In genomic region chr17:43388198-43389021, GRCh38 we compare ENCODE assay signal across 8 cellular contexts. TPM values are rescaled to one million over a fixed set of nuclear protein-coding genes. Genes with fewer than 3 reads are reported as not detected.
DNase-seq lines count a peak whose midpoint lies in the region; ATAC-seq and TF ChIP-seq lines count a peak whose summit lies in the region.

No MANE protein-coding gene starts in this region.

- no peaks in the 10 kb centered on the region for H3K9me3 ChIP-seq in psoas muscle

- peaks cover 2% of the 10 kb centered on the region for H3K36me3 Mint-ChIP-seq in T-helper 1 cell treated with Interleukin-12 subunit alpha and Interleukin-12 subunit beta and Interleukin-4 antibody, amounts not matched to agents 30 μg/mL and 1 μg/mL, for 36 hours (ENCODE audit: low read depth)

- POLR2A ChIA-PET in GM10248 (lab: Yijun Ruan, JAX) = interaction anchor here (1.0 to 4.8 kb wide), 7 partner anchors 10 to 390 kb away, joined by 3 to 79 read pairs (median 7); partner anchors contain the start of genes ARL4D, DHX8 and RPL27

- peak; percentile 86 for DNase-seq in GM10248 (ENCODE audit: extremely low spot score)
- peak; percentile 44 for DNase-seq in NCI-H146 treated with DMSO at 0.1 percent for 48 hours (lab: John Stamatoyannopoulos, UW; ENCODE audit: unreplicated experiment)
- DNase-seq in amygdala (lab: John Stamatoyannopoulos, UW) = peak; percentile 52 to 99 (median 92)
- DNase-seq in left ventricle myocardium superior = peak; percentile 94
- peak; percentile 93 to 95 for DNase-seq in psoas muscle

- intact Hi-C loops in left ventricle myocardium superior (cut with micrococcal nuclease) (no loop called here), psoas muscle (cut with DNase I) (loop anchor here (1.0 to 2.0 kb wide), 2 partner anchors 20 to 95 kb away; partner anchors contain the start of gene DHX8 (in 1 of the 2))

- WGBS in psoas muscle, 3 donors = 0 to 1% (median 0%) methylated on average over 41 to 42 of the region's 42 CpGs
- WGBS in urinary bladder = under 1% methylated on average over 42 of the region's 42 CpGs

- peak overlapping the region; percentile 99 for H3K27ac Mint-ChIP-seq in T-helper 1 cell treated with Interleukin-12 subunit alpha and Interleukin-12 subunit beta and Interleukin-4 antibody, amounts not matched to agents 30 μg/mL and 1 μg/mL, for 36 hours

- ATAC-seq in HG02763 (IDR thresholded peaks at IDR 0.05; ENCODE audit: unreplicated experiment) (peak; percentile 75), left ventricle myocardium superior (peak; percentile 93), psoas muscle (peak; percentile 89 to 92 (median 92))

- H3K4me3 ChIP-seq in psoas muscle (peak overlapping the region; percentile 81), urinary bladder (ENCODE audit: low read depth, low read length) (peak overlapping the region; percentile 52)

- H3K4me1 ChIP-seq in psoas muscle (peaks cover 5% of the 10 kb centered on the region), urinary bladder (ENCODE audit: insufficient read depth) (no peaks in the 10 kb centered on the region)

- TF ChIP-seq CTCF in GM10248 (IDR thresholded peaks at IDR 0.05; ENCODE audit: control extremely low read depth, extremely low read depth, low read depth, missing control alignments) (no peak), psoas muscle (IDR thresholded peaks at IDR 0.05) (no peak)

- H3K27ac ChIP-seq in psoas muscle (peak overlapping the region; percentile 98), urinary bladder (ENCODE audit: low read depth) (peak overlapping the region; percentile 99)

- CTCF ChIA-PET in GM10248 (lab: Yijun Ruan, JAX) = interaction anchor here (0.6 to 2.8 kb wide), 11 partner anchors 9 to 96 kb away, joined by 3 to 26 read pairs (median 6); partner anchors contain the start of gene DHX8

- no peaks in the 10 kb centered on the region for H3K27me3 Mint-ChIP-seq in T-helper 1 cell treated with Interleukin-12 subunit alpha and Interleukin-12 subunit beta and Interleukin-4 antibody, amounts not matched to agents 30 μg/mL and 1 μg/mL, for 36 hours (ENCODE audit: low read depth)

- H3K9me3 Mint-ChIP-seq in T-helper 1 cell treated with Interleukin-12 subunit alpha and Interleukin-12 subunit beta and Interleukin-4 antibody, amounts not matched to agents 30 μg/mL and 1 μg/mL, for 36 hours = no peaks in the 10 kb centered on the region

- H3K27me3 ChIP-seq in psoas muscle (ENCODE audit: insufficient read depth in 3 of 3, low read length in 2 of 3) = no peaks in the 10 kb centered on the region

- peak overlapping the region; percentile 95 for H3K4me3 Mint-ChIP-seq in T-helper 1 cell treated with Interleukin-12 subunit alpha and Interleukin-12 subunit beta and Interleukin-4 antibody, amounts not matched to agents 30 μg/mL and 1 μg/mL, for 36 hours

- H3K4me1 Mint-ChIP-seq in T-helper 1 cell treated with Interleukin-12 subunit alpha and Interleukin-12 subunit beta and Interleukin-4 antibody, amounts not matched to agents 30 μg/mL and 1 μg/mL, for 36 hours (ENCODE audit: low read depth) = peaks cover 23% of the 10 kb centered on the region

- H3K36me3 ChIP-seq in psoas muscle (ENCODE audit: insufficient read depth in 1 of 2, low read depth in 1 of 2) (no peaks in the 10 kb centered on the region), urinary bladder (ENCODE audit: insufficient read depth) (no peaks in the 10 kb centered on the region)

RNA-seq across cellular contexts. Expression of gene ARL4D, which starts 10.4 kb away (rescaled TPM):
- total RNA-seq in left ventricle myocardium superior (6.7 TPM), psoas muscle (1 to 10 TPM in 3 of 4 donors, under 1 TPM in 1; 0.69 to 1.8 (median 1.4) TPM), urinary bladder (14.8 TPM)
- polyA plus RNA-seq in psoas muscle (1 to 10 TPM; 1.3 to 6.5 (median 2.4) TPM), urinary bladder (112 TPM)

Comparison
In these comparisons a context has a peak if more than half of its experiments do, and no peak if none do; other contexts are left out.
1. Peak in every context shown above with its lines: DNase-seq, ATAC-seq, H3K4me3 ChIP-seq and H3K27ac ChIP-seq.
2. DNase-seq: peak in every context shown above with its lines; median percentile 94 in left ventricle myocardium superior; 94 in psoas muscle; 92 in amygdala; 86 in GM10248; 44 in NCI-H146 treated with DMSO at 0.1 percent for 48 hours.